In the genomic region with DNA sequence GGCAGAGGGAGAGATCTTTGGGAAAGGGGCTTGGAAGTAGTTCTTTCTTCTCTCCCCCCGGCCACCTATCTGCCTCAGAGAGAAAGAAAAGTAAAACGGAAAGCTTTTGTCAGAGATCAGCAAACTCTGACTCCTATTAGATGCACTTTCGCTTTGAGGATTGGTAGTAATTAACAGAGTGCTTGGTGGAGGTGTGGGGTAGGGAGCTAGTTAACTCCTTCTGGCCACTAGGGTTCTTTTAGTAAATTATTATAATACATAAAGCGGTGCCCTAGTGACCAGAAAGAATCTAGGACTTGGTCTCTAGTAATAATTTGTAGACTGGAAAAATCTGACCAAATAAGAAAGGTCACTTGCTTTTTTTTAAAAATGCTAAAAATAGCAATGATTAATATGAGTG, we compare ENCODE assay signal across 8 cellular contexts. TPM values are rescaled to one million over a fixed set of nuclear protein-coding genes. Genes with fewer than 3 reads are reported as not detected.
DNase-seq lines count a peak whose midpoint lies in the region; ATAC-seq and TF ChIP-seq lines count a peak whose summit lies in the region.

No MANE protein-coding gene starts in this region.

- no peaks in the 10 kb centered on the region for H3K9me2 ChIP-seq in PC-9 (ENCODE audit: insufficient read depth)

- H3K27ac ChIP-seq in PC-9, result no peak overlapping the region
- H3K27ac ChIP-seq in right atrium auricular region, result peak overlapping the region; percentile 34 to 73
- no peak overlapping the region for H3K27ac ChIP-seq in suprapubic skin

- H3K27me3 ChIP-seq in PC-9 (ENCODE audit: insufficient read depth, low read depth) (no peaks in the 10 kb centered on the region; the same call in 1 of the 2 replicates), right atrium auricular region (no peaks in the 10 kb centered on the region), suprapubic skin (no peaks in the 10 kb centered on the region)

- peak overlapping the region; percentile 33 for H3K4me2 ChIP-seq in PC-9

- H3K36me3 ChIP-seq in PC-9 (ENCODE audit: low read depth) (no peaks in the 10 kb centered on the region), right atrium auricular region (no peaks in the 10 kb centered on the region), suprapubic skin (no peaks in the 10 kb centered on the region)

- no peaks in the 10 kb centered on the region for H3K4me1 ChIP-seq in PC-9 (replicated peaks; ENCODE audit: insufficient read depth)
- H3K4me1 ChIP-seq in right atrium auricular region, result peaks cover 0 to 18% of the 10 kb centered on the region in 2 donors
- peaks cover 21% of the 10 kb centered on the region for H3K4me1 ChIP-seq in suprapubic skin

- WGBS in suprapubic skin, result 25% methylated on average over 4 of the region's 4 CpGs

- POLR2A ChIA-PET in PC-9 (lab: Charles Lee; ENCODE audit: unreplicated experiment), result no interaction called here

- CTCF ChIA-PET in PC-9 (lab: Charles Lee), result no interaction called here

- DNase-seq in DMS 273 (lab: John Stamatoyannopoulos, UW; ENCODE audit: unreplicated experiment), result peak; percentile 68
- no peak for DNase-seq in PC-9
- DNase-seq in right atrium auricular region (ENCODE audit: low spot score), result no peak
- no peak for DNase-seq in suprapubic skin (ENCODE audit: low spot score in 2 of 2)
- no peak for DNase-seq in stimulated activated CD8-positive, alpha-beta memory T cell treated with anti-CD3 and anti-CD28 coated beads, Interleukin-4, amount 100 ng/mL, for 48 hours
- DNase-seq in erythroblast (lab: John Stamatoyannopoulos, UW), result no peak
- no peak for DNase-seq in effector CD8-positive, alpha-beta T cell (lab: John Stamatoyannopoulos, UW)

- H3K9me3 ChIP-seq in PC-9 (ENCODE audit: insufficient read depth, low read depth) (no peaks in the 10 kb centered on the region), right atrium auricular region (no peaks in the 10 kb centered on the region), suprapubic skin (no peaks in the 10 kb centered on the region)

- intact Hi-C loops in PC-9 (cut with micrococcal nuclease; ENCODE audit: unreplicated experiment), result no loop called here

- no TSS peak for BruUV-seq in PC-9 (replicated peaks; lab: Mats Ljungman, UMichigan)

- H4K20me1 ChIP-seq in PC-9 (ENCODE audit: insufficient read depth), result no peaks in the 10 kb centered on the region

- H3F3A ChIP-seq in PC-9 (ENCODE audit: insufficient read depth, low read depth), result no peaks in the 10 kb centered on the region

- TF ChIP-seq POLR2A in suprapubic skin (IDR thresholded peaks at IDR 0.05), result no peak
- no peak for TF ChIP-seq POLR2A in erythroblast (IDR thresholded peaks at IDR 0.05; ENCODE audit: low read length)

- H3K4me3 ChIP-seq in PC-9 (no peak overlapping the region; the same call in 1 of the 2 replicates), right atrium auricular region (peak overlapping the region; percentile 20 to 40), suprapubic skin (peak overlapping the region; percentile 26)

- peak; percentile 97 for ATAC-seq in GM21447 (IDR thresholded peaks at IDR 0.05; ENCODE audit: unreplicated experiment)

- no peak overlapping the region for H2AFZ ChIP-seq in PC-9

- TF ChIP-seq CTCF in PC-9 (conservative IDR thresholded peaks at IDR 0.05), result no peak
- no peak for TF ChIP-seq CTCF in right atrium auricular region (IDR thresholded peaks at IDR 0.05)
- TF ChIP-seq CTCF in suprapubic skin (IDR thresholded peaks at IDR 0.05), result no peak

- no peak for TF ChIP-seq EP300 in suprapubic skin (IDR thresholded peaks at IDR 0.05)

- H3K79me2 ChIP-seq in PC-9 (ENCODE audit: low read depth), result no peaks in the 10 kb centered on the region

RNA-seq across cellular contexts. Expression of a gene that starts 54.6 kb away (rescaled TPM):
- total RNA-seq in PC-9 (2021), result 0.28 TPM in 1 of 2 replicates, not detected in the other
- total RNA-seq in right atrium auricular region, result 10 to 100 TPM in 1 of 2 donors, 1 to 10 TPM in 1; 2.7 to 11.8 TPM
- 10 to 100 TPM in 2 of 4 donors, 1 to 10 TPM in 2; 8.1 to 17.1 (median 10.1) TPM for total RNA-seq in suprapubic skin

Comparison
In these comparisons a context has a peak if more than half of its experiments do, and no peak if none do; other contexts are left out.
1. H3K27ac ChIP-seq: peak in right atrium auricular region (2 of 2); none in PC-9 (single experiment) and suprapubic skin (single experiment).